8 cellular contexts compared by ENCODE assay signal in the genomic region with DNA sequence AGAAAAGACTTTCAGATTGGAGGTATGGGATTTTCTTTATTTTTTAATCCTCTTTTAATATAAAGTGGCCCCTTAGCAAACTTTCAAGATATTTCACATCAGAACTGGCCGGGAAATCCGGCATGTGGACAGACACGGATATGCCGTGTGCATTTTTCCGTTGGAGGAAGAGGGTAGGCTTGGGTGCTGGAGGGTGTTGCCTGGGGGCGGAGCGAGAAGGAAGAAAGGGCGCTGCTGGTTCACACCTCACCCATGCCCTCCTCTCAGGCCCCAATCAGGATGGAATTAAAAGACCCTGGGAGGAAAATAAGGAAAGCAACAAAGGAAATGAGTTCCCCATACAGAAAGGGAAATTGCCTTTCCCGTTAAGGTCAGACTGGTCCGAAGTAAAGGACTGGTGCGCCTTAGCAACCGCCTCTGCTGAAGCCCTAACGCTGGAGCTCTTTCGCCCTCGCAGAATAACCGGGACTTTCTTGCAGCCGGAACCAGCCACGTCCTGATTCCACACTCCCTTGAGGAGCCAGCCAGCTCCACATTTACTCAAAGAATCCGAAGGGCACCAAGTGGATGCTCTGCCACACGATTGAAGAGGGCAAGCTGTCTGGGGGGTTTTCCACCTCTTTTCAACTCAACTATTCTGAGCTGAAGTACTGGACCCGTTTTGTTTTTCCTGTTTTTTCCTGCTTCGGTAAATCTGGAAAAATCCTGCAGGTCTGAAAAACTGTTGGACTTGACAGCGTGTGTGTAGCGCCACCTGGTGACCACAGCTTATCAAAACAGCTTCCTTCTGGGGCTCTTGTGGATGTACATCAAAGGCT. TPM values are rescaled to one million over a fixed set of nuclear protein-coding genes. Genes with fewer than 3 reads are reported as not detected.
DNase-seq lines count a peak whose midpoint lies in the region; ATAC-seq and TF ChIP-seq lines count a peak whose summit lies in the region.

No MANE protein-coding gene starts in this region.

- H3K4me2 ChIP-seq in GM23338 (peak overlapping the region; percentile 73), skeletal muscle satellite cell (ENCODE audit: low read length) (peak overlapping the region; percentile 99)

- peak overlapping the region; percentile 66 for H2AFZ ChIP-seq in GM23338

- H3K27me3 Mint-ChIP-seq in GM23338 (ENCODE audit: insufficient read depth, low read depth, poor library complexity) (peaks cover 9% of the 10 kb centered on the region), immature natural killer cell (ENCODE audit: low read depth in 3 of 3) (peaks cover 6 to 11% (median 6%) of the 10 kb centered on the region in 3 donors)

- peak; percentile 91 to 94 for TF ChIP-seq CTCF in GM23338 (conservative IDR thresholded peaks at IDR 0.05; ENCODE audit: low read depth in 2 of 2)
- TF ChIP-seq CTCF in WERI-Rb-1 (IDR thresholded peaks at IDR 0.05; ENCODE audit: low read depth, low read length): peak; percentile 74
- TF ChIP-seq CTCF in cardiac fibroblast (IDR thresholded peaks at IDR 0.05; ENCODE audit: low read depth, low read length): peak; percentile 85

- H4K20me1 ChIP-seq in GM23338 (replicated peaks; ENCODE audit: insufficient read depth): no peaks in the 10 kb centered on the region

- H3K9me3 Mint-ChIP-seq in GM23338 (peaks cover 12% of the 10 kb centered on the region; the same call in 2 of the 3 replicates), immature natural killer cell (no peaks in the 10 kb centered on the region)

- H3K4me1 ChIP-seq in GM23338 (ENCODE audit: insufficient read depth): peaks cover 5% of the 10 kb centered on the region; the same call in 1 of the 2 replicates
- peaks cover 6% of the 10 kb centered on the region for H3K4me1 ChIP-seq in skeletal muscle satellite cell (ENCODE audit: control insufficient read depth, insufficient read depth, low read length)

- H3K4me3 Mint-ChIP-seq in GM23338 (peak overlapping the region; percentile 62), immature natural killer cell (peak overlapping the region; percentile 70 to 81 (median 75))

- H3K9ac ChIP-seq in skeletal muscle satellite cell (ENCODE audit: low read depth, low read length): peak overlapping the region; percentile 73

- peaks cover 4% of the 10 kb centered on the region; the same call in 1 of the 3 replicates for H3K36me3 Mint-ChIP-seq in GM23338 (ENCODE audit: low read depth)
- no peaks in the 10 kb centered on the region for H3K36me3 Mint-ChIP-seq in immature natural killer cell

- H3K27me3 ChIP-seq in GM23338 (ENCODE audit: insufficient read depth) (no peaks in the 10 kb centered on the region), WERI-Rb-1 (ENCODE audit: insufficient read depth, low read depth, severe bottlenecking) (no peaks in the 10 kb centered on the region), skeletal muscle satellite cell (ENCODE audit: control insufficient read depth, insufficient read depth, low read length) (no peaks in the 10 kb centered on the region)

- H3K79me2 ChIP-seq in GM23338 (replicated peaks; ENCODE audit: insufficient read depth): no peaks in the 10 kb centered on the region

- H3K27ac Mint-ChIP-seq in GM23338: no peak overlapping the region
- peak overlapping the region in 1 of 6 donors; percentile 7 for H3K27ac Mint-ChIP-seq in immature natural killer cell

- ATAC-seq in GM23338 (peak; percentile 85), HG03571 (IDR thresholded peaks at IDR 0.05; ENCODE audit: unreplicated experiment) (no peak)

- H3K9me3 ChIP-seq in WERI-Rb-1 (ENCODE audit: severe bottlenecking) (no peaks in the 10 kb centered on the region), skeletal muscle satellite cell (replicated peaks; ENCODE audit: low read length) (no peaks in the 10 kb centered on the region)

- no peaks in the 10 kb centered on the region for H3K9me2 ChIP-seq in GM23338 (ENCODE audit: insufficient read depth)

- peak; percentile 43 to 47 for DNase-seq in AML-193 (lab: John Stamatoyannopoulos, UW)
- peak; percentile 93 for DNase-seq in GM23338 (ENCODE audit: low spot score)
- peak; percentile 78 for DNase-seq in NCI-H2107 (lab: John Stamatoyannopoulos, UW)
- peak; percentile 80 for DNase-seq in WERI-Rb-1
- DNase-seq in cardiac fibroblast (ENCODE audit: low read depth in 2 of 2): peak; percentile 92 to 94
- DNase-seq in immature natural killer cell: peak; percentile 54 to 67 (median 65)

- H3F3A ChIP-seq in GM23338 (replicated peaks; ENCODE audit: low read depth): no peaks in the 10 kb centered on the region

- H3K4me1 Mint-ChIP-seq in GM23338: peaks cover 8% of the 10 kb centered on the region
- H3K4me1 Mint-ChIP-seq in immature natural killer cell: peaks cover 16 to 18% of the 10 kb centered on the region in 2 donors

- no peaks in the 10 kb centered on the region for H3K36me3 ChIP-seq in GM23338 (ENCODE audit: insufficient read depth)
- H3K36me3 ChIP-seq in WERI-Rb-1: no peaks in the 10 kb centered on the region
- H3K36me3 ChIP-seq in skeletal muscle satellite cell (ENCODE audit: insufficient read depth, low read length): no peaks in the 10 kb centered on the region

- H3K27ac ChIP-seq in GM23338 (ENCODE audit: low read depth) (no peak overlapping the region), WERI-Rb-1 (peak overlapping the region; percentile 39)

- peak overlapping the region; percentile 52 for H3K4me3 ChIP-seq in GM23338
- H3K4me3 ChIP-seq in WERI-Rb-1 (ENCODE audit: low read depth, low read length): peak overlapping the region; percentile 43
- H3K4me3 ChIP-seq in cardiac fibroblast (replicated peaks in 1 of 2; ENCODE audit: low read depth in 2 of 2, low read length in 2 of 2): peak overlapping the region; percentile 34 to 41
- peak overlapping the region; percentile 72 for H3K4me3 ChIP-seq in skeletal muscle satellite cell (ENCODE audit: low read length)

TF ChIP-seq in GM23338, 12 proteins besides CTCF, POLR2A, EP300 and RAD21:
- no peak for TF ChIP-seq STAT1 (IDR thresholded peaks at IDR 0.05; ENCODE audit: unreplicated experiment)
- TF ChIP-seq, protein P1, sequence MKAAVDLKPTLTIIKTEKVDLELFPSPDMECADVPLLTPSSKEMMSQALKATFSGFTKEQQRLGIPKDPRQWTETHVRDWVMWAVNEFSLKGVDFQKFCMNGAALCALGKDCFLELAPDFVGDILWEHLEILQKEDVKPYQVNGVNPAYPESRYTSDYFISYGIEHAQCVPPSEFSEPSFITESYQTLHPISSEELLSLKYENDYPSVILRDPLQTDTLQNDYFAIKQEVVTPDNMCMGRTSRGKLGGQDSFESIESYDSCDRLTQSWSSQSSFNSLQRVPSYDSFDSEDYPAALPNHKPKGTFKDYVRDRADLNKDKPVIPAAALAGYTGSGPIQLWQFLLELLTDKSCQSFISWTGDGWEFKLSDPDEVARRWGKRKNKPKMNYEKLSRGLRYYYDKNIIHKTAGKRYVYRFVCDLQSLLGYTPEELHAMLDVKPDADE (IDR thresholded peaks at IDR 0.05): peak; percentile 46; the same call in 1 of the 2 replicates

RNA-seq across cellular contexts. Expression of a gene that starts 37.8 kb away (rescaled TPM):
- total RNA-seq in GM23338 (2014; rRNA removed; shearing (Covaris generic)): 2.7 and 3.9 TPM in 2 replicates
- 1.2 and 2.1 TPM in 2 replicates for polyA plus RNA-seq in GM23338 (2016; fragmentation: Nextera tagmentation; extraction: Ambion mirVana)
- polyA plus RNA-seq in immature natural killer cell: not detected
- total RNA-seq in skeletal muscle satellite cell (2012; rRNA removed): not detected in 2 replicates
